Comparison of ENCODE assay signal across 1 cellular context in the genomic region with DNA sequence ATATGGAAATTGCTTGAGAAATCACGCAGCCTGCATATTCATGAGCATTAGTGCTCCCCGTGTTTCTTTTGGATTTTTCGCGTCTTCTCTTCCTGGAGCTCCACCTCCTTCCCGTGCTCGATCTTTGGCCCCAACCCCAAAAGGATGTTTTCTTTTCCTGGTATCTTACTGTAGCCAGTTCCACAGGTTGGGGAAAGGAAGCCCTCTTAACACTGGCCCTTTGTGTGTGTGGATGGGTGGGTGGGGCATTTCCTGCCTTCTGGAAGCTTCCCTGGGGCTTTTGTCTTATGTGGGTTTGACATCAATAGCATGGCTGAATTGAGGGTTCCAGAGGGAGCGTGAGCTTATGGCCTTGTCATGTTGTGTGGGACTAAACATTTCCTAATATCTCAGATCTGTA.
TF ChIP-seq lines count a peak whose summit lies in the region.

No MANE protein-coding gene starts in this region.

TF ChIP-seq in H1, 55 proteins besides CTCF, POLR2A, EP300 and RAD21 (continued from another document):
- no peak for TF ChIP-seq CHD7 (IDR thresholded peaks at IDR 0.05; ENCODE audit: insufficient replicate concordance, low read length)
- TF ChIP-seq SIN3A (conservative IDR thresholded peaks at IDR 0.05 in 1 of 2, IDR thresholded peaks at IDR 0.05 in 1 of 2; ENCODE audit: low read depth in 1 of 2, low read length in 2 of 2): no peak
- no peak for TF ChIP-seq CHD2 (IDR thresholded peaks at IDR 0.05; ENCODE audit: low read length)
